Comparison of ENCODE assay signal across 8 cellular contexts in the genomic region with DNA sequence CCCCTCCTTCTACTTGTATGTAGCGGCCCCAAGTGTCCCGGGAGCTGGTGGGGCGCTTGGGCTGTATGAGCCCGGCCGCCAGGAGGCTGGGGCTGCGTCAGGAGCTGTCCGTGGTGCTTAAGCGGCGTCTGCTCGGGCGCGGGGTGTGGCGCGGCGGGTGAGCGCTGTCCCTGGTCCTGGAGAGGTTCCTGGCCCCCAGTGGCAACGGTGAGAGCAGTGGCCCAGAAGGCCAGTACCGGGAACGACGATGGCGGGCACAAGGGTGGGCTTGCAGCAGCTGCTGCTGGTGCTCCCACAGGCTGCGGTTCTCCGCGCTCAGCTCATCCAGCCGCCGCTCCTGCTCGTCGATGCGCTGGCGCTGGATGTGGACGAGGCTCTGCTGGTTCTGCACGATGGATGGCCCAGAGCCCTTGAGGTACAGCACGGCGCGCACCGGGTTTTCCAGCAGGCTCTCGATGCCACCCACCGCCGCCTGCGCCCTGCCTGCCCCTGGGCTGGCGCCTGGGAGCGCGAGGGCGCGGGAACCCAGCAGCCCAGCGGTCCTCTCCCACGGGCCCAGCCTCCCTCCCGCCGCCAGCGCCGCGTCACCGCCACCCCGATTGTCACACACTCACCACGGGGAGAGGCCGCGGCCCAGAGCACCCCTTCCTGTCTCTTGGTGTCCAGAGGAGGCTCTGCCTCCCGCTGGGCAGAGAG. TPM values are rescaled to one million over a fixed set of nuclear protein-coding genes. Genes with fewer than 3 reads are reported as not detected.
DNase-seq lines count a peak whose midpoint lies in the region; ATAC-seq and TF ChIP-seq lines count a peak whose summit lies in the region.

No MANE protein-coding gene starts in this region.

- peaks cover 13% of the 10 kb centered on the region for H3K27me3 Mint-ChIP-seq in T-helper 17 cell

- H3K36me3 Mint-ChIP-seq in T-helper 17 cell (ENCODE audit: low read depth), result no peaks in the 10 kb centered on the region

- no peak overlapping the region for H3K27ac ChIP-seq in heart right ventricle
- H3K27ac ChIP-seq in aorta (ENCODE audit: low read depth in 1 of 2, low read length in 2 of 2), result no peak overlapping the region

- no peaks in the 10 kb centered on the region for H3K36me3 ChIP-seq in heart right ventricle
- no peaks in the 10 kb centered on the region for H3K36me3 ChIP-seq in aorta (ENCODE audit: control insufficient read depth in 1 of 2, insufficient read depth in 2 of 2, low read length in 1 of 2)

- H3K4me3 Mint-ChIP-seq in T-helper 17 cell, result no peak overlapping the region

- TF ChIP-seq CTCF in heart right ventricle (IDR thresholded peaks at IDR 0.05), result peak in 2 of 9 donors; percentile 10 to 13

- peaks cover 0 to 5% (median 0%) of the 10 kb centered on the region in 9 donors for H3K4me1 ChIP-seq in heart right ventricle
- H3K4me1 ChIP-seq in aorta (ENCODE audit: control insufficient read depth in 1 of 2, insufficient read depth in 2 of 2, low read length in 2 of 2), result no peaks in the 10 kb centered on the region

- no peak overlapping the region for H3K27ac Mint-ChIP-seq in T-helper 17 cell

- ATAC-seq in HG03175 (IDR thresholded peaks at IDR 0.05; ENCODE audit: unreplicated experiment) (peak; percentile 74), T-helper 17 cell (peak; percentile 100), heart right ventricle (peak; percentile 94 to 99 (median 98)), aorta (ENCODE audit: low FRiP score) (peak; percentile 96)

- H3K4me3 ChIP-seq in heart right ventricle (no peak overlapping the region), aorta (ENCODE audit: low read length in 2 of 2) (no peak overlapping the region)

- H3K9me3 ChIP-seq in T-helper 17 cell (ENCODE audit: control insufficient read depth, low read length, poor library complexity, severe bottlenecking) (no peaks in the 10 kb centered on the region), heart right ventricle (peaks cover 0 to 4% (median 0%) of the 10 kb centered on the region in 11 donors), aorta (ENCODE audit: control insufficient read depth, low read length) (no peaks in the 10 kb centered on the region)

- H3K4me1 Mint-ChIP-seq in T-helper 17 cell, result no peaks in the 10 kb centered on the region

- peaks cover 0 to 35% (median 13%) of the 10 kb centered on the region in 7 donors for H3K27me3 ChIP-seq in heart right ventricle
- no peaks in the 10 kb centered on the region for H3K27me3 ChIP-seq in aorta (ENCODE audit: control insufficient read depth in 1 of 2, insufficient read depth in 2 of 2, low read length in 1 of 2)

- WGBS in heart right ventricle, 2 donors, result 6 to 8% methylated on average over 56 to 58 of the region's 58 CpGs
- WGBS in aorta, 2 donors, result 6% methylated on average over 55 to 58 of the region's 58 CpGs

- intact Hi-C loops in heart right ventricle (cut with DNase I) (no loop called here), aorta (cut with DNase I) (no loop called here)

- peak; percentile 87 for DNase-seq in AG08396 (ENCODE audit: low spot score)
- DNase-seq in T-helper 17 cell, result peak; percentile 60 to 80 (median 62)
- DNase-seq in activated naive CD8-positive, alpha-beta T cell treated with anti-CD3 and anti-CD28 coated beads, Interleukin-2, amount 50 U/mL, for 16 hours (ENCODE audit: low read depth, low spot score), result peak; percentile 47
- peak; percentile 82 to 84 for DNase-seq in heart right ventricle
- peak; percentile 38 for DNase-seq in putamen (ENCODE audit: low spot score)
- peak; percentile 85 to 96 for DNase-seq in aorta
- DNase-seq in NCI-H345 (lab: John Stamatoyannopoulos, UW), result no peak

RNA-seq across cellular contexts. Expression of gene FKBP4, which starts 41.9 kb away (rescaled TPM):
- total RNA-seq in T-helper 17 cell (10 to 100 TPM; 41.9 to 44.9 TPM), heart right ventricle (10 to 100 TPM; 26.7 to 65.8 (median 49.1) TPM), aorta (10 to 100 TPM; 42.9 to 50.2 TPM)
- polyA plus RNA-seq in heart right ventricle (10 to 100 TPM; 18.7 to 54.4 TPM), aorta (10 to 100 TPM; 18.2 to 23.8 TPM)

RNA-seq across cellular contexts. Expression of gene ITFG2, which starts 59.6 kb away (rescaled TPM):
- total RNA-seq in T-helper 17 cell (10 to 100 TPM; 63.1 to 63.9 TPM), heart right ventricle (10 to 100 TPM; 10.9 to 20.4 (median 13.3) TPM), aorta (10 to 100 TPM; 23.9 to 43.7 TPM)
- polyA plus RNA-seq in heart right ventricle (10 to 100 TPM; 10.4 to 30.3 TPM), aorta (10 to 100 TPM in 1 of 2 donors, 1 to 10 TPM in 1; 5.9 to 33.2 TPM)
